Comparison of ENCODE assay signal across 2 cellular contexts in the genomic region with DNA sequence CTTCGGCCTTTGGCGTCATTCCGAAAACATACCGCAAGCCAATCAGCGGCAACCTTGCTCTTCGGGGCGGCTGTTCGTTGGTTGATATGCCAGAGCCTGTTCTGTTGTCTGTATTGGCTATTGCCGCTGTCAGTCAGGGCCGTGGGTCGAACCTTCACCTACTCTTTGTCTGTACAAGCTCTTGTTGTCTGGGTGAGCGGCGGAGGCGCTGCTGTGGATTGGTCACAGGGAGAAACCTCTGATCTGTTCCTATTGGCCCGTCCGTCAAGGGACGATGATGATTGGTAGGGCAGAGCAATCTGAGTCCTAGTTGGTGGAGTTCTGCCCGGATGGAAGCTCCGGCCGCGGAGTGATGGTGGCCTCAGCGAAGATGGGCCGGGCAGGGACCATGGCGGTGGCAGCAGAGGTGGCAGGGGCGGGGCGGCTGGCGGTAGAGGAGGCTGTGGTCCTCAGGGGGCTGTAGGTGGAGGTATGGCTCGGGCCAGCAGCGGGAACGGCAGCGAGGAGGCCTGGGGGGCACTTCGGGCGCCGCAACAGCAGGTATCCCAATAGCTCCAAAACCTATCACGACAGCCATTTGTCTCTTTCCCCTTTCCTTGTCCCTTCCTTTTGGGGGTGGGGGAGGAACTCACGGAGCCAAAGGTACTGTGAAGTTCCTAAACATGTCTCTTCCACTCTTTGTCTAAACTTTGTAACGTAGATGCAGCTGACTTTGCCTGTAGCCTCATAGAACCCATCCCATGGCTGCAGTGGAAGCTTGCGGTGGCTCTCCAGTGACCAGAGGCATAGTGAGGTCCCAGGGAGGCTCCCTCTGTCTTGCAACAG.
TF ChIP-seq lines count a peak whose summit lies in the region.

A gene (plus strand): TSS at position 307 of the 825 bp plus-strand sequence. CDS start 165 bp downstream, at position 472.

TF ChIP-seq in IMR-90, 13 proteins besides CTCF, POLR2A, EP300 and RAD21:
- 0 out of 2 replicates have a peak, but pooled peaks have one; percentile 5 for TF ChIP-seq MAZ (IDR thresholded peaks at IDR 0.05; ENCODE audit: borderline replicate concordance, low read depth, low read length)
- peak; percentile 78; the same call in 1 of the 2 replicates for TF ChIP-seq FOS (IDR thresholded peaks at IDR 0.05; ENCODE audit: low read depth, low read length)
- TF ChIP-seq, protein P1, sequence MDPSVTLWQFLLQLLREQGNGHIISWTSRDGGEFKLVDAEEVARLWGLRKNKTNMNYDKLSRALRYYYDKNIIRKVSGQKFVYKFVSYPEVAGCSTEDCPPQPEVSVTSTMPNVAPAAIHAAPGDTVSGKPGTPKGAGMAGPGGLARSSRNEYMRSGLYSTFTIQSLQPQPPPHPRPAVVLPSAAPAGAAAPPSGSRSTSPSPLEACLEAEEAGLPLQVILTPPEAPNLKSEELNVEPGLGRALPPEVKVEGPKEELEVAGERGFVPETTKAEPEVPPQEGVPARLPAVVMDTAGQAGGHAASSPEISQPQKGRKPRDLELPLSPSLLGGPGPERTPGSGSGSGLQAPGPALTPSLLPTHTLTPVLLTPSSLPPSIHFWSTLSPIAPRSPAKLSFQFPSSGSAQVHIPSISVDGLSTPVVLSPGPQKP (IDR thresholded peaks at IDR 0.05; ENCODE audit: borderline replicate concordance, low read depth, low read length), result no peak
- TF ChIP-seq RFX5 (IDR thresholded peaks at IDR 0.05; ENCODE audit: low read depth, low read length), result peak; percentile 54

TF ChIP-seq in endothelial cell of umbilical vein, 7 proteins besides CTCF, POLR2A, EP300 and RAD21:
- TF ChIP-seq JUN (IDR thresholded peaks at IDR 0.05; ENCODE audit: borderline replicate concordance, insufficient read depth, insufficient read length, low read depth), result no peak
- peak; percentile 87 for TF ChIP-seq EZH2 (IDR thresholded peaks at IDR 0.05; ENCODE audit: borderline replicate concordance, low read depth, low read length, severe bottlenecking)
- TF ChIP-seq, protein P2, sequence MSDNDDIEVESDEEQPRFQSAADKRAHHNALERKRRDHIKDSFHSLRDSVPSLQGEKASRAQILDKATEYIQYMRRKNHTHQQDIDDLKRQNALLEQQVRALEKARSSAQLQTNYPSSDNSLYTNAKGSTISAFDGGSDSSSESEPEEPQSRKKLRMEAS (IDR thresholded peaks at IDR 0.05; ENCODE audit: insufficient read depth, insufficient read length), result no peak
- no peak for TF ChIP-seq MYC (IDR thresholded peaks at IDR 0.05; ENCODE audit: low read depth, low read length)
